8 cellular contexts compared by ENCODE assay signal in the genomic region with DNA sequence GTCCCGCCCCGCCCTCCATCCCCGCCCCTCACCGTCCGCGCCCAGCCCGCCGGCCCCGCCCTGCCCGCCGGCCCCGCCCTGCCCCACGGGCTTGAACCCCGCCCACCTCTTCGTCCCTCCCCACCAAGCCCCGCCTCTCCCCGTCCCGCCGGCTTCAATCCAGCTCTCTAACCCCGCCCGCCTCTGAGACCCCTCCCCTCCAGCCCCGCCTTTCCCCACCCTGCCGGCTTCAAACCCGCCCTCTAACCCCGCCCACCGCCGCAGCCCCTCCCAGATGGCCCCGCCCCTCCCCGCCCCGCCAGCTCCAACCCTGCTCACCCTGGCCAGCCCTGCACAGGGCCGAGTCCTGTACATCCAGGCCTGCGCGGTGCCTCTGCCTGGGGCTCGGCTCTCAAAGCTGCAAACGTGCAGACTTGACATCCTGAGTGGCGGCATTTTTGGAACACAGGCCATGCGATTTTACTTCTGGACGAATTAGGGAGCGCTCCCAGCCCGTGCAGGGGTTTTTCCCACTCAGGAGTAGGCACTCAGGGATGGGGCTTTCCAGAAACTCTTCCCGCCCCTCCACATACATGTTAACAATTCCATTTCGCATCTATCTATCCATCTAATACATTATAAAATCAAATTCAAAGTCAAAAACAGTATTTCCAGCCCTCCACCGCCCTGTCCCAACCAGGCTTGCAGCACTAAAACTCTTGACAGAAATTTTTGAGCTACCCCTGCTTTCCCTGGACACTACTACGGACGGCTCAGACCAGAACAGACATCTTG. TPM values are rescaled to one million over a fixed set of nuclear protein-coding genes. Genes with fewer than 3 reads are reported as not detected.
DNase-seq lines count a peak whose midpoint lies in the region; ATAC-seq lines count a peak whose summit lies in the region.

No MANE protein-coding gene starts in this region.

- ATAC-seq in GM21367 (IDR thresholded peaks at IDR 0.05; ENCODE audit: unreplicated experiment): peak; percentile 41

- H3K9ac ChIP-seq in NT2/D1 (ENCODE audit: insufficient read length, low read depth): peak overlapping the region; percentile 42

- H3K9me3 ChIP-seq in NT2/D1 (ENCODE audit: insufficient read depth, low read length): no peaks in the 10 kb centered on the region

- H3K4me1 ChIP-seq in NT2/D1 (ENCODE audit: insufficient read depth, insufficient read length): peaks cover 5% of the 10 kb centered on the region

- H3K27me3 ChIP-seq in NT2/D1 (ENCODE audit: insufficient read depth, insufficient read length): peaks cover 15% of the 10 kb centered on the region

- no peak overlapping the region for H3K4me3 ChIP-seq in NT2/D1 (ENCODE audit: insufficient read length, low read depth)

- no peaks in the 10 kb centered on the region for H3K36me3 ChIP-seq in NT2/D1 (ENCODE audit: insufficient read depth, insufficient read length, low read length)

- DNase-seq in CMK (ENCODE audit: low read depth): peak; percentile 75
- DNase-seq in HT1080 (ENCODE audit: low read depth): peak; percentile 34
- DNase-seq in NT2/D1 (ENCODE audit: low read depth, low spot score): peak; percentile 80
- DNase-seq in activated T-cell treated with anti-CD3 and anti-CD28 coated beads for 24 hours (ENCODE audit: low read depth): peak; percentile 93
- peak; percentile 83 for DNase-seq in epidermal melanocyte (ENCODE audit: insufficient read length, low spot score)
- DNase-seq in mucosa of gallbladder (ENCODE audit: low spot score): peak; percentile 97
- peak; percentile 91 to 97 for DNase-seq in stimulated activated CD8-positive, alpha-beta memory T cell treated with anti-CD3 and anti-CD28 coated beads, Interleukin-2, amount 100 ng/mL, for 48 hours (ENCODE audit: low read depth in 2 of 2)

RNA-seq across cellular contexts. Expression of gene NMT2, which starts 0.5 kb away (rescaled TPM):
- total RNA-seq in HT1080 (2014; rRNA removed; shearing (Covaris generic)): 38.1 and 44.0 TPM in 2 replicates
- 84.8 and 86.0 TPM in 2 replicates for polyA plus RNA-seq in HT1080 (2015; cell fraction: cytosol; rRNA removed)
- polyA plus RNA-seq in HT1080 (2015; cell fraction: nucleus; rRNA removed): 74.9 and 89.6 TPM in 2 replicates
- 23.3 TPM for total RNA-seq in mucosa of gallbladder

Comparison
In these comparisons a context has a peak if more than half of its experiments do, and no peak if none do; other contexts are left out.
1. DNase-seq: peak in every context shown above with its lines; median percentile 97 in mucosa of gallbladder; 94 in stimulated activated CD8-positive, alpha-beta memory T cell treated with anti-CD3 and anti-CD28 coated beads, Interleukin-2, amount 100 ng/mL, for 48 hours; 93 in activated T-cell treated with anti-CD3 and anti-CD28 coated beads for 24 hours; 83 in epidermal melanocyte; 80 in NT2/D1; 75 in CMK; 34 in HT1080.